In genomic region chr7:149546331-149546730, GRCh38 we compare ENCODE assay signal across 24 cellular contexts.
"Had no signal": no experiment of that assay in that cellular context is flagged by ENCODE, and none has a peak within 500 bp of the region (broad histone marks: within the 10 kb centered on the region; RNA-seq: fewer than 3 reads in every experiment).

No MANE protein-coding gene starts in this region.

- H3K4me3 ChIP-seq: hepatocyte, left ventricle myocardium inferior, lung, ovary, sigmoid colon, spleen, suprapubic skin, thoracic aorta, tibial artery, upper lobe of right lung had no signal

- H3K9me3 ChIP-seq: ovary, sigmoid colon had no signal

- H3K27me3 Mint-ChIP-seq: naive B cell; natural killer cell treated with Interleukin-12 subunit alpha and Interleukin-12 subunit beta and Interleukin-15 and Interleukin-18, amount 100 ng/mL, for 72 hours; progenitor cell of endocrine pancreas; stimulated activated naive CD8-positive, alpha-beta T cell treated with anti-CD3 and anti-CD28 coated beads, Interleukin-15, Interleukin-2, amounts not matched to agents 100 ng/mL and 50 ng/mL, for 24 hours had no signal

- H3K79me2 ChIP-seq: hepatocyte had no signal

- FAIRE-seq: small intestine, urothelium cell line had no signal

- H2AFZ ChIP-seq: hepatocyte had no signal

- H3K4me1 ChIP-seq: left ventricle myocardium inferior, sigmoid colon, spleen, suprapubic skin, tibial artery, upper lobe of right lung had no signal

- H3K4me3 Mint-ChIP-seq: mesothelial cell of epicardium; natural killer cell treated with Interleukin-12 subunit alpha and Interleukin-12 subunit beta and Interleukin-15 and Interleukin-18, amount 100 ng/mL, for 72 hours; stimulated activated naive CD8-positive, alpha-beta T cell treated with anti-CD3 and anti-CD28 coated beads, Interleukin-15, Interleukin-2, amounts not matched to agents 100 ng/mL and 50 ng/mL, for 24 hours had no signal

- H3K4me1 Mint-ChIP-seq: mesothelial cell of epicardium had no signal

- H3K27ac Mint-ChIP-seq: mesothelial cell of epicardium; natural killer cell treated with Interleukin-12 subunit alpha and Interleukin-12 subunit beta and Interleukin-15 and Interleukin-18, amount 100 ng/mL, for 72 hours; progenitor cell of endocrine pancreas; stimulated activated naive CD8-positive, alpha-beta T cell treated with anti-CD3 and anti-CD28 coated beads, Interleukin-15, Interleukin-2, amounts not matched to agents 100 ng/mL and 50 ng/mL, for 24 hours had no signal

- DNase-seq: islet precursor cell; left ventricle myocardium inferior; mesendoderm; naive B cell; ovary; retina; right cardiac atrium; sigmoid colon; small intestine; spleen; stimulated activated CD4-positive, alpha-beta T cell treated with anti-CD3 and anti-CD28 coated beads, Interleukin-4, amount 100 ng/mL, for 24 hours; stimulated activated naive CD4-positive, alpha-beta T cell; tibial artery; trophoblast cell; upper lobe of right lung had no signal

- ATAC-seq: natural killer cell treated with Interleukin-12 subunit alpha and Interleukin-12 subunit beta and Interleukin-15 and Interleukin-18, amount 100 ng/mL, for 72 hours; right cardiac atrium; upper lobe of right lung had no signal

- H3K9me3 Mint-ChIP-seq: natural killer cell treated with Interleukin-12 subunit alpha and Interleukin-12 subunit beta and Interleukin-15 and Interleukin-18, amount 100 ng/mL, for 72 hours; stimulated activated naive CD8-positive, alpha-beta T cell treated with anti-CD3 and anti-CD28 coated beads, Interleukin-15, Interleukin-2, amounts not matched to agents 100 ng/mL and 50 ng/mL, for 24 hours had no signal

- H3K4me2 ChIP-seq: hepatocyte had no signal

- H3K27me3 ChIP-seq: hepatocyte, ovary, sigmoid colon, spleen, suprapubic skin, tibial artery, upper lobe of right lung had no signal

- H3K27ac ChIP-seq: hepatocyte, left ventricle myocardium inferior, ovary, sigmoid colon, spleen, suprapubic skin, thoracic aorta, tibial artery, upper lobe of right lung had no signal

- H3K36me3 ChIP-seq: ovary had no signal
